Comparison of ENCODE assay signal across 8 cellular contexts in the genomic region with DNA sequence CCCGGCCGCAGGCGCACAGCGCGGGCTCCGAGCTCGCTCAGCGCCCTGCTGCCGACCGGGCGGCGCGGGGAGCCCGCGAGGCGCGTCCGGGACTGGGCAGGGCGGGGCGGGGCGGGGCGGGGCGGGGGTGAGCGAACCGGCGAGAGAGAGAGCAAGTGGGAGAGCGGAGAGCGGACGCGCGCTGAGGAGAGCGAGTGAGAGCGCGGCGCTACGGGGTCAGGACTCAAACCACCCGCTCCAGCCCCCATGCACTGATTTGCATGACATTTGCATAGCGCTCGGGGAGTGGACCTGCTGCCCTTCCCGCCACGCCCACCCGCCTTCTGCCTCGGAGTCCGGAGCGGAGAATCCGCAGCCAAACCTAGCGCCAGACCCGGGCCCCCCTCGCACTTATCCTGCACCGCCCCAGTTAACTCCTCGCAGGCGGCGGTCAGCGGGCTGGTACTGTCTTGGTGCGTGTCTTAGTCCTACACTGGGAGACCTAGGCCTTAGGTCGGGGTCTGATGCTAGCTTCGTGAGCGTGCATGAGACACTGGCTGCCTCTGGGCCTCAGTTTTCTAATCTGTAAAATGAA. TPM values are rescaled to one million over a fixed set of nuclear protein-coding genes. Genes with fewer than 3 reads are reported as not detected.
DNase-seq lines count a peak whose midpoint lies in the region; ATAC-seq, FAIRE-seq and TF ChIP-seq lines count a peak whose summit lies in the region.

A gene with protein sequence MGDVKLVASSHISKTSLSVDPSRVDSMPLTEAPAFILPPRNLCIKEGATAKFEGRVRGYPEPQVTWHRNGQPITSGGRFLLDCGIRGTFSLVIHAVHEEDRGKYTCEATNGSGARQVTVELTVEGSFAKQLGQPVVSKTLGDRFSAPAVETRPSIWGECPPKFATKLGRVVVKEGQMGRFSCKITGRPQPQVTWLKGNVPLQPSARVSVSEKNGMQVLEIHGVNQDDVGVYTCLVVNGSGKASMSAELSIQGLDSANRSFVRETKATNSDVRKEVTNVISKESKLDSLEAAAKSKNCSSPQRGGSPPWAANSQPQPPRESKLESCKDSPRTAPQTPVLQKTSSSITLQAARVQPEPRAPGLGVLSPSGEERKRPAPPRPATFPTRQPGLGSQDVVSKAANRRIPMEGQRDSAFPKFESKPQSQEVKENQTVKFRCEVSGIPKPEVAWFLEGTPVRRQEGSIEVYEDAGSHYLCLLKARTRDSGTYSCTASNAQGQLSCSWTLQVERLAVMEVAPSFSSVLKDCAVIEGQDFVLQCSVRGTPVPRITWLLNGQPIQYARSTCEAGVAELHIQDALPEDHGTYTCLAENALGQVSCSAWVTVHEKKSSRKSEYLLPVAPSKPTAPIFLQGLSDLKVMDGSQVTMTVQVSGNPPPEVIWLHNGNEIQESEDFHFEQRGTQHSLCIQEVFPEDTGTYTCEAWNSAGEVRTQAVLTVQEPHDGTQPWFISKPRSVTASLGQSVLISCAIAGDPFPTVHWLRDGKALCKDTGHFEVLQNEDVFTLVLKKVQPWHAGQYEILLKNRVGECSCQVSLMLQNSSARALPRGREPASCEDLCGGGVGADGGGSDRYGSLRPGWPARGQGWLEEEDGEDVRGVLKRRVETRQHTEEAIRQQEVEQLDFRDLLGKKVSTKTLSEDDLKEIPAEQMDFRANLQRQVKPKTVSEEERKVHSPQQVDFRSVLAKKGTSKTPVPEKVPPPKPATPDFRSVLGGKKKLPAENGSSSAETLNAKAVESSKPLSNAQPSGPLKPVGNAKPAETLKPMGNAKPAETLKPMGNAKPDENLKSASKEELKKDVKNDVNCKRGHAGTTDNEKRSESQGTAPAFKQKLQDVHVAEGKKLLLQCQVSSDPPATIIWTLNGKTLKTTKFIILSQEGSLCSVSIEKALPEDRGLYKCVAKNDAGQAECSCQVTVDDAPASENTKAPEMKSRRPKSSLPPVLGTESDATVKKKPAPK (N-terminal part only) (minus strand): TSS at position 75 of the 574 bp plus-strand sequence. CDS start 90,491 bp downstream, outside the sequence.

- H3K4me1 Mint-ChIP-seq in CD8-positive, alpha-beta memory T cell, result peaks cover 8 to 21% (median 12%) of the 10 kb centered on the region in 3 donors
- H3K4me1 Mint-ChIP-seq in central memory CD8-positive, alpha-beta T cell, result peaks cover 14% of the 10 kb centered on the region

- TF ChIP-seq CTCF in LNCaP clone FGC (IDR thresholded peaks at IDR 0.05; ENCODE audit: control insufficient read depth, extremely low read depth, insufficient read depth) (peak; percentile 37), keratinocyte (optimal IDR thresholded peaks at IDR 0.05 in 1 of 3, IDR thresholded peaks at IDR 0.05 in 1 of 3, conservative IDR thresholded peaks at IDR 0.05 in 1 of 3; ENCODE audit: extremely low read depth in 1 of 3, insufficient read depth in 2 of 3, low read length in 3 of 3) (no peak)

- no peak within 1 kb of the TSS for H3K9ac ChIP-seq in keratinocyte (ENCODE audit: control insufficient read depth, extremely low read depth, insufficient read depth, low read length)

- peaks cover 4% of the 10 kb centered on the region for H3K27me3 ChIP-seq in CD8-positive, alpha-beta memory T cell (ENCODE audit: insufficient read depth, low read length, poor library complexity, severe bottlenecking)
- H3K27me3 ChIP-seq in SJCRH30, result no peaks in the 10 kb centered on the region
- H3K27me3 ChIP-seq in keratinocyte (ENCODE audit: control insufficient read depth, extremely low read depth, insufficient read depth, low read length), result peaks cover 14% of the 10 kb centered on the region

- H3K4me2 ChIP-seq in keratinocyte (ENCODE audit: control insufficient read depth, extremely low read depth, insufficient read depth, low read depth, low read length), result peak within 1 kb of the TSS; percentile 79

- no peaks in the 10 kb centered on the region for H4K20me1 ChIP-seq in keratinocyte (ENCODE audit: control insufficient read depth, extremely low read depth, insufficient read depth, low read length)

- H3K27me3 Mint-ChIP-seq in CD8-positive, alpha-beta memory T cell, result peaks cover 39 to 72% of the 10 kb centered on the region in 2 donors
- H3K27me3 Mint-ChIP-seq in central memory CD8-positive, alpha-beta T cell, result peaks cover 87% of the 10 kb centered on the region

- H3K36me3 ChIP-seq in CD8-positive, alpha-beta memory T cell (ENCODE audit: insufficient read depth, low read length), result no peaks in the 10 kb centered on the region
- H3K36me3 ChIP-seq in SJCRH30, result no peaks in the 10 kb centered on the region
- no peaks in the 10 kb centered on the region for H3K36me3 ChIP-seq in keratinocyte (ENCODE audit: control insufficient read depth in 2 of 2, extremely low read depth in 1 of 2, insufficient read depth in 2 of 2, low read length in 2 of 2)

- CTCF ChIA-PET in CD8-positive, alpha-beta memory T cell (lab: Charles Lee), result no interaction called here

- no peaks in the 10 kb centered on the region for H3K79me2 ChIP-seq in keratinocyte (ENCODE audit: control insufficient read depth, insufficient read depth, low read length)

- no peaks in the 10 kb centered on the region for H3K36me3 Mint-ChIP-seq in CD8-positive, alpha-beta memory T cell
- no peaks in the 10 kb centered on the region for H3K36me3 Mint-ChIP-seq in central memory CD8-positive, alpha-beta T cell (ENCODE audit: insufficient read depth)

- no peak within 1 kb of the TSS for H3K27ac ChIP-seq in CD8-positive, alpha-beta memory T cell (ENCODE audit: low read depth, low read length)
- no peak within 1 kb of the TSS for H3K27ac ChIP-seq in SJCRH30
- H3K27ac ChIP-seq in keratinocyte (ENCODE audit: control insufficient read depth, insufficient read depth, low read length), result no peak within 1 kb of the TSS

- dilution Hi-C loops in keratinocyte (cut with MboI; ENCODE audit: extremely low pct_ligation_motif_present, low sequenced_read_pairs), result no loop called here

- H3K27ac Mint-ChIP-seq in CD8-positive, alpha-beta memory T cell, result peak within 1 kb of the TSS in 1 of 8 donors; percentile 50
- H3K27ac Mint-ChIP-seq in central memory CD8-positive, alpha-beta T cell (ENCODE audit: low read depth), result no peak within 1 kb of the TSS

- POLR2A ChIA-PET in CD8-positive, alpha-beta memory T cell (lab: Charles Lee), result no interaction called here

- ATAC-seq in GM19467 (IDR thresholded peaks at IDR 0.05; ENCODE audit: unreplicated experiment), result peak; percentile 68
- peak; percentile 49 for ATAC-seq in central memory CD8-positive, alpha-beta T cell (replicated peaks; ENCODE audit: extremely low read depth, poor library complexity, severe bottlenecking)

- peaks cover 0 to 3% (median 2%) of the 10 kb centered on the region in 5 donors for H3K9me3 Mint-ChIP-seq in CD8-positive, alpha-beta memory T cell
- H3K9me3 Mint-ChIP-seq in central memory CD8-positive, alpha-beta T cell, result no peaks in the 10 kb centered on the region

- H3K9me3 ChIP-seq in CD8-positive, alpha-beta memory T cell (ENCODE audit: low read length), result no peaks in the 10 kb centered on the region
- H3K9me3 ChIP-seq in SJCRH30 (replicated peaks) (no peaks in the 10 kb centered on the region; the same call in 1 of the 2 replicates), keratinocyte (ENCODE audit: control insufficient read depth, low read depth, low read length) (no peaks in the 10 kb centered on the region)

- no peaks in the 10 kb centered on the region for H3K4me1 ChIP-seq in CD8-positive, alpha-beta memory T cell (ENCODE audit: insufficient read depth, low read length)
- no peaks in the 10 kb centered on the region for H3K4me1 ChIP-seq in SJCRH30
- H3K4me1 ChIP-seq in keratinocyte (ENCODE audit: control insufficient read depth, extremely low read depth, insufficient read depth, low read length), result no peaks in the 10 kb centered on the region

- no peaks in the 10 kb centered on the region for H3K9me1 ChIP-seq in keratinocyte (ENCODE audit: control insufficient read depth, extremely low read depth, insufficient read depth, low read length)

- no peak within 1 kb of the TSS for H3K4me3 ChIP-seq in CD8-positive, alpha-beta memory T cell (ENCODE audit: low read length)
- H3K4me3 ChIP-seq in LNCaP clone FGC (ENCODE audit: low read depth, low read length) (peak within 1 kb of the TSS; percentile 46), SJCRH30 (peak within 1 kb of the TSS; percentile 57), keratinocyte (ENCODE audit: control insufficient read depth in 2 of 3, extremely low read depth in 1 of 3, insufficient read depth in 2 of 3, low read depth in 1 of 3, low read length in 3 of 3) (peak within 1 kb of the TSS; percentile 34 to 65 (median 50))

- no peak for FAIRE-seq in keratinocyte (lab: Jason Lieb, UNC)

- DNase-seq in CD8-positive, alpha-beta memory T cell, result peak in 1 of 5 donors; percentile 13
- DNase-seq in LNCaP clone FGC (ENCODE audit: low read depth) (peak; percentile 61), SJCRH30 (peak; percentile 93 to 95), keratinocyte (ENCODE audit: low read depth, low spot score) (peak; percentile 17), GF-D8 (lab: John Stamatoyannopoulos, UW) (no peak)
- no peak for DNase-seq in central memory CD8-positive, alpha-beta T cell (ENCODE audit: low spot score in 2 of 2)
- DNase-seq in stimulated activated CD4-positive, alpha-beta T cell treated with anti-CD3 and anti-CD28 coated beads, Interleukin-12 subunit alpha, Interleukin-12 subunit beta, amount 100 ng/mL, for 4 hours, result peak; percentile 1

- peak within 1 kb of the TSS; percentile 76 for H2AFZ ChIP-seq in keratinocyte (ENCODE audit: control insufficient read depth, low read length)

- H3K4me3 Mint-ChIP-seq in CD8-positive, alpha-beta memory T cell, result peak within 1 kb of the TSS in 6 of 7 donors; percentile 64 to 78 (median 72)
- peak within 1 kb of the TSS; percentile 63 for H3K4me3 Mint-ChIP-seq in central memory CD8-positive, alpha-beta T cell

RNA-seq across cellular contexts. Expression of the gene that starts here (rescaled TPM):
- total RNA-seq in CD8-positive, alpha-beta memory T cell, result under 1 TPM in 1 of 2 experiments, not detected in 1; 0.09 TPM
- polyA plus RNA-seq in CD8-positive, alpha-beta memory T cell, result 0.10 TPM
- total RNA-seq in SJCRH30 (2014; rRNA removed; shearing (Covaris generic)), result 3.2 and 4.3 TPM in 2 replicates
- polyA plus RNA-seq in keratinocyte, result 5.8 to 31.9 TPM (median 7.8 TPM) in 3 replicates
- polyA plus RNA-seq in keratinocyte (2011; ENCODE audit: low read depth), result 7.9 TPM
- polyA plus RNA-seq in keratinocyte (2011; cell fraction: cytosol; rRNA removed), result 24.7 and 26.9 TPM in 2 replicates
- polyA plus RNA-seq in keratinocyte (2011; cell fraction: nucleus; rRNA removed), result 15.0 and 18.8 TPM in 2 replicates
- polyA plus RNA-seq in keratinocyte (2012; ENCODE audit: low replicate concordance), result 4.5 and 9.8 TPM in 2 replicates
- polyA minus RNA-seq in keratinocyte, result 7.1 to 19.9 TPM (median 12.3 TPM) in 3 replicates
- polyA minus RNA-seq in keratinocyte (2011; cell fraction: cytosol; rRNA and poly(A)+ RNA removed), result 18.0 TPM
- 4.4 and 15.0 TPM in 2 replicates for polyA minus RNA-seq in keratinocyte (2011; cell fraction: nucleus; rRNA and poly(A)+ RNA removed)

Comparison
In these comparisons a context has a peak if more than half of its experiments do, and no peak if none do; other contexts are left out.
1. DNase-seq: peak in LNCaP clone FGC (single experiment), SJCRH30 (2 of 2), keratinocyte (single experiment) and stimulated activated CD4-positive, alpha-beta T cell treated with anti-CD3 and anti-CD28 coated beads, Interleukin-12 subunit alpha, Interleukin-12 subunit beta, amount 100 ng/mL, for 4 hours (single experiment); none in central memory CD8-positive, alpha-beta T cell (0 of 2) and GF-D8 (single experiment).